In the genomic region with DNA sequence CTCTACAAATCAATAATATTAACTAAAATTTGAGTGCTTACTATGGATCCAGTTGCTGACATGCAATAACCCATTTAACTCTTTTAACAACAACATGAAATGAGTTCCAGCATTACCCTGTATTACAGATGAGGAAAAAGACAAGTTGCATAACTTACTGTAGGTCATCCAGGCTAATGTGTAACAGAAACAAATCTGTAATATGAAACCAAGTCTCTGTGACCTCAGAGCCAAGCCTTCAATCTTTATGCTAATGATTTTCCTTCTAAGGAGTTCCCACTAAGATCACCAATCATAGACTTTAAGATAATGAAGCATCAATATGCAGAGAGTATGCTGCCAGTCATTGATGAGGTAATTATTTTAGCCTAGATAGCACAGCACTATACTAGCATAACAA, we compare ENCODE assay signal across 12 cellular contexts. TPM values are rescaled to one million over a fixed set of nuclear protein-coding genes. Genes with fewer than 3 reads are reported as not detected.
DNase-seq lines count a peak whose midpoint lies in the region; ATAC-seq, FAIRE-seq and TF ChIP-seq lines count a peak whose summit lies in the region.
"Had no signal": no experiment of that assay in that cellular context is flagged by ENCODE, and none has a peak within 500 bp of the region (broad histone marks: within the 10 kb centered on the region; RNA-seq: fewer than 3 reads in every experiment).

No MANE protein-coding gene starts in this region.

- peak; percentile 21 for DNase-seq in astrocyte of the spinal cord (ENCODE audit: low read depth, low spot score)
- no peak for DNase-seq in pancreas
- no peak for DNase-seq in effector CD4-positive, alpha-beta T cell
- no peak for DNase-seq in mesenteric fat pad (ENCODE audit: low spot score)
- no peak for DNase-seq in activated CD8-positive, alpha-beta memory T cell treated with anti-CD3 and anti-CD28 coated beads for 24 hours
- DNase-seq: NCI-H1105, right lobe of liver, T-helper 9 cell, uterus had no signal

- H3K4me3 ChIP-seq in astrocyte of the spinal cord (ENCODE audit: low read depth, low read length) (no peak overlapping the region), pancreas (no peak overlapping the region)
- H3K4me3 ChIP-seq: right lobe of liver, uterus had no signal

- H3K27ac ChIP-seq in pancreas, result no peak overlapping the region
- H3K27ac ChIP-seq: right lobe of liver, uterus had no signal

- in situ Hi-C loops in astrocyte of the spinal cord (cut with HindIII; ENCODE audit: low sequenced_read_pairs), result no loop called here

- H3K4me1 ChIP-seq in pancreas, result no peaks in the 10 kb centered on the region
- H3K4me1 ChIP-seq: right lobe of liver, uterus had no signal

- intact Hi-C loops in pancreas (cut with DNase I), result no loop called here

- TF ChIP-seq CTCF in astrocyte of the spinal cord (IDR thresholded peaks at IDR 0.05; ENCODE audit: low read depth, low read length) (no peak), pancreas (IDR thresholded peaks at IDR 0.05) (no peak)

- peak; percentile 87 for ATAC-seq in GM19438 (IDR thresholded peaks at IDR 0.05; ENCODE audit: low read depth, unreplicated experiment)
- peak; percentile 56 for ATAC-seq in HG03108 (IDR thresholded peaks at IDR 0.05; ENCODE audit: unreplicated experiment)
- ATAC-seq in pancreas, result peak; percentile 58 to 73 (median 69)

- FAIRE-seq in pancreas (lab: Jason Lieb, UNC), result no peak
- FAIRE-seq: D721Med had no signal

- no peaks in the 10 kb centered on the region for H3K27me3 ChIP-seq in pancreas
- H3K27me3 ChIP-seq: right lobe of liver, uterus had no signal

- H3K36me3 ChIP-seq in pancreas, result no peaks in the 10 kb centered on the region
- H3K36me3 ChIP-seq: right lobe of liver, uterus had no signal

- H3K9me3 ChIP-seq in pancreas, result no peaks in the 10 kb centered on the region
- H3K9me3 ChIP-seq: right lobe of liver, uterus had no signal

RNA-seq across cellular contexts. Expression of a gene that starts 35.6 kb away (rescaled TPM):
- total RNA-seq in pancreas, result 10 to 100 TPM in 5 of 6 donors, 1 to 10 TPM in 1; 8.9 to 28.7 (median 21.1) TPM
- 10 to 100 TPM; 11.5 to 31.8 TPM for polyA plus RNA-seq in pancreas
- 15.2 TPM for total RNA-seq in mesenteric fat pad
